In the genomic region with DNA sequence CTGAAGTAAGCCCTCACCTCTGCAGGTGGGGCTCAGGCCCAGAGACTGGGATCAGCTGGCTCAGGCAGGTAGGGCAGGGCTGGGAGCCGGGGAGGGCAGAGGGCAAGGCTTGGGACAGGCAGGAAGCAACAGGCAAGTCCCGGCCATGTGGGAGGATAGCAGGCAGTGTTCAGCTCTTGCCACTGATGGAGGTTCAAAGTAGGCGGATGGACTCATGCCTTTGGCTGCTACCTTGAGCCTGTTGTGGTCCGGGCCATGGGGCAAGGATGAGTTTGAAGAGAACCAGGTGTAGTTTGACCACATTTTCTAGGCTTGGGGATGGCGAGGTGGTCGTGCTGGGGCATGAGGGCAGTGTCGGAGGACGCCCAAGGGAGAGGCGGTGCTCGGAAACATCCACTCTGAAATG, we compare ENCODE assay signal across 1 cellular context.
TF ChIP-seq lines count a peak whose summit lies in the region.

No MANE protein-coding gene starts in this region.

TF ChIP-seq in neural cell, 6 proteins besides CTCF, POLR2A, EP300 and RAD21 (continued from another document):
- TF ChIP-seq, protein P1, sequence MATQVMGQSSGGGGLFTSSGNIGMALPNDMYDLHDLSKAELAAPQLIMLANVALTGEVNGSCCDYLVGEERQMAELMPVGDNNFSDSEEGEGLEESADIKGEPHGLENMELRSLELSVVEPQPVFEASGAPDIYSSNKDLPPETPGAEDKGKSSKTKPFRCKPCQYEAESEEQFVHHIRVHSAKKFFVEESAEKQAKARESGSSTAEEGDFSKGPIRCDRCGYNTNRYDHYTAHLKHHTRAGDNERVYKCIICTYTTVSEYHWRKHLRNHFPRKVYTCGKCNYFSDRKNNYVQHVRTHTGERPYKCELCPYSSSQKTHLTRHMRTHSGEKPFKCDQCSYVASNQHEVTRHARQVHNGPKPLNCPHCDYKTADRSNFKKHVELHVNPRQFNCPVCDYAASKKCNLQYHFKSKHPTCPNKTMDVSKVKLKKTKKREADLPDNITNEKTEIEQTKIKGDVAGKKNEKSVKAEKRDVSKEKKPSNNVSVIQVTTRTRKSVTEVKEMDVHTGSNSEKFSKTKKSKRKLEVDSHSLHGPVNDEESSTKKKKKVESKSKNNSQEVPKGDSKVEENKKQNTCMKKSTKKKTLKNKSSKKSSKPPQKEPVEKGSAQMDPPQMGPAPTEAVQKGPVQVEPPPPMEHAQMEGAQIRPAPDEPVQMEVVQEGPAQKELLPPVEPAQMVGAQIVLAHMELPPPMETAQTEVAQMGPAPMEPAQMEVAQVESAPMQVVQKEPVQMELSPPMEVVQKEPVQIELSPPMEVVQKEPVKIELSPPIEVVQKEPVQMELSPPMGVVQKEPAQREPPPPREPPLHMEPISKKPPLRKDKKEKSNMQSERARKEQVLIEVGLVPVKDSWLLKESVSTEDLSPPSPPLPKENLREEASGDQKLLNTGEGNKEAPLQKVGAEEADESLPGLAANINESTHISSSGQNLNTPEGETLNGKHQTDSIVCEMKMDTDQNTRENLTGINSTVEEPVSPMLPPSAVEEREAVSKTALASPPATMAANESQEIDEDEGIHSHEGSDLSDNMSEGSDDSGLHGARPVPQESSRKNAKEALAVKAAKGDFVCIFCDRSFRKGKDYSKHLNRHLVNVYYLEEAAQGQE (IDR thresholded peaks at IDR 0.05; ENCODE audit: borderline replicate concordance) = no peak
- no peak for TF ChIP-seq EZH2 (IDR thresholded peaks at IDR 0.05; ENCODE audit: borderline replicate concordance, insufficient read depth, low read length, poor library complexity, severe bottlenecking)
